In the genomic region with DNA sequence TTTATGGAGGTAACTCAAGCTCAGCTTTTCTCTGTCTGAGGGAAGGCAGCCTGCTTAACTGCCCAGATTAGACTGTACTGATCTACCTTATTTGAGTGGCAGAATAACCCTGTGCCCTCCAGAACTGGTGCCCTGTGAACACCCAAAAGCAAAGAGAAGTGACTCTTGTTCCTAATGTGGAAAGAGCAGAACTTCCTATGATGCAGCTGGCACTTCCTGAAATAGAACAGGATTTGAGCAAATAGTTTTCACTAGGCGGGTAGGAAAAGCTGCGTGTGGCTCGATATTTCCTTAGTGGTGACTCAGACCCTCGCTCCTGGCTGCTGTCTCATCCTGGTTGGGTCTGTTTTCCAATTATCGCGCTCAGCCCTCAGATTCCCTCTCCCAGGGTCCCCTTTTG, we compare ENCODE assay signal across 10 cellular contexts.
A peak's percentile ranks its signal among the peaks of the same experiment; 100 is the strongest.
DNase-seq lines count a peak whose midpoint lies in the region; ATAC-seq, FAIRE-seq and TF ChIP-seq lines count a peak whose summit lies in the region.
"Had no signal": no experiment of that assay in that cellular context is flagged by ENCODE, and none has a peak within 500 bp of the region (broad histone marks: within the 10 kb centered on the region; RNA-seq: fewer than 3 reads in every experiment).

No MANE protein-coding gene starts in this region.

- DNase-seq in A549 (ENCODE audit: low read depth in 1 of 2, low spot score in 1 of 2) (peak; percentile 68 to 79), LoVo (ENCODE audit: low spot score) (peak; percentile 36), dermis blood vessel endothelial cell (peak; percentile 96), mesendoderm (peak; percentile 47), NCI-H526 treated with DMSO at 0.1 percent for 48 hours (lab: John Stamatoyannopoulos, UW) (no peak), HuH-7.5 (ENCODE audit: low spot score) (no peak)
- DNase-seq in naive thymus-derived CD4-positive, alpha-beta T cell = no peak
- DNase-seq: activated CD4-positive, alpha-beta T cell treated with anti-CD3 and anti-CD28 coated beads, Interleukin-2, amount 50 U/mL, for 4 hours; NCI-H1694 had no signal

- no peaks in the 10 kb centered on the region for H3K36me3 Mint-ChIP-seq in naive thymus-derived CD4-positive, alpha-beta T cell

- no peak for FAIRE-seq in A549 (lab: Jason Lieb, UNC)

- WGBS in A549 (ENCODE audit: missing lambda C conversion rate) = under 1% methylated on average over 6 of the region's 6 CpGs
- no CpG with 5 or more reads among the region's 6 CpGs for WGBS in mesendoderm (ENCODE audit: extremely low coverage, insufficient coverage, low lambda C conversion rate)

- no peak overlapping the region for H2BK5ac ChIP-seq in mesendoderm (ENCODE audit: low read length)

- H3K4me3 ChIP-seq in A549 = no peak overlapping the region
- no peak overlapping the region for H3K4me3 ChIP-seq in mesendoderm (ENCODE audit: low read length)
- H3K4me3 ChIP-seq in naive thymus-derived CD4-positive, alpha-beta T cell (ENCODE audit: low read length) = no peak overlapping the region

- no peak for TF ChIP-seq RAD21 in A549 (conservative IDR thresholded peaks at IDR 0.05 in 1 of 2, IDR thresholded peaks at IDR 0.05 in 1 of 2)

- no peak overlapping the region for H4K5ac ChIP-seq in mesendoderm (ENCODE audit: low read length)

- POLR2A ChIA-PET in A549 (lab: Yijun Ruan, JAX) = interaction anchor here (0.9 kb wide), 1 partner anchor 12 kb away, joined by 3 read pairs; no protein-coding TSS in a partner anchor
- POLR2A ChIA-PET in naive thymus-derived CD4-positive, alpha-beta T cell (lab: Charles Lee) = no interaction called here

- CTCF ChIA-PET in A549 (lab: Yijun Ruan, JAX) = interaction anchor here (1.0 to 3.5 kb wide), 6 partner anchors 12 to 233 kb away, joined by 3 to 13 read pairs (median 4); no protein-coding TSS in a partner anchor
- CTCF ChIA-PET in naive thymus-derived CD4-positive, alpha-beta T cell (lab: Charles Lee) = no interaction called here

- ATAC-seq in A549 (peak; percentile 91), HG03442 (IDR thresholded peaks at IDR 0.05; ENCODE audit: unreplicated experiment) (no peak)
- ATAC-seq in naive thymus-derived CD4-positive, alpha-beta T cell = no peak

- no peak overlapping the region for H4K8ac ChIP-seq in mesendoderm (ENCODE audit: low read depth, low read length)

- TF ChIP-seq POLR2A in A549 (IDR thresholded peaks at IDR 0.05; ENCODE audit: low read length) = no peak

- H3K18ac ChIP-seq in mesendoderm (ENCODE audit: low read length) = no peak overlapping the region

- H3K79me2 ChIP-seq in mesendoderm (ENCODE audit: control insufficient read depth, insufficient read depth, low read length) = no peaks in the 10 kb centered on the region

- H3K4me1 ChIP-seq in A549 (peaks cover 18% of the 10 kb centered on the region), mesendoderm (ENCODE audit: control insufficient read depth, low read depth, low read length) (peaks cover 13% of the 10 kb centered on the region)
- no peaks in the 10 kb centered on the region for H3K4me1 ChIP-seq in naive thymus-derived CD4-positive, alpha-beta T cell (ENCODE audit: control insufficient read depth in 2 of 2, insufficient read depth in 2 of 2, low read length in 2 of 2)

- no peak overlapping the region for H3K4ac ChIP-seq in mesendoderm (ENCODE audit: low read depth, low read length)

- no peak overlapping the region for H3K4me3 Mint-ChIP-seq in naive thymus-derived CD4-positive, alpha-beta T cell

- no peak overlapping the region for H2BK120ac ChIP-seq in mesendoderm (ENCODE audit: low read depth, low read length)

- H3K23ac ChIP-seq in mesendoderm (ENCODE audit: low read length) = no peak overlapping the region

- H3K27ac Mint-ChIP-seq in naive thymus-derived CD4-positive, alpha-beta T cell = no peak overlapping the region

- no peaks in the 10 kb centered on the region for H3K9me3 ChIP-seq in A549
- H3K9me3 ChIP-seq in naive thymus-derived CD4-positive, alpha-beta T cell (ENCODE audit: control insufficient read depth in 2 of 3, low read length in 3 of 3) = no peaks in the 10 kb centered on the region

- H3K4me2 ChIP-seq in A549 (peak overlapping the region; percentile 61), mesendoderm (ENCODE audit: low read length) (no peak overlapping the region)

- peak overlapping the region; percentile 26 for H2AK5ac ChIP-seq in mesendoderm (ENCODE audit: low read length)

- H2BK15ac ChIP-seq in mesendoderm (replicated peaks; ENCODE audit: low read depth) = no peak overlapping the region

- no peak for TF ChIP-seq EP300 in A549 (IDR thresholded peaks at IDR 0.05)

- H3K9me3 Mint-ChIP-seq in naive thymus-derived CD4-positive, alpha-beta T cell = no peaks in the 10 kb centered on the region

- no peaks in the 10 kb centered on the region for H3K4me1 Mint-ChIP-seq in naive thymus-derived CD4-positive, alpha-beta T cell

- no peak for TF ChIP-seq CTCF in A549 (IDR thresholded peaks at IDR 0.05)

- no peaks in the 10 kb centered on the region for H3K79me1 ChIP-seq in mesendoderm (ENCODE audit: low read length)

- no peaks in the 10 kb centered on the region for H3K27me3 ChIP-seq in mesendoderm (ENCODE audit: insufficient read depth, low read length, poor library complexity)
- no peaks in the 10 kb centered on the region for H3K27me3 ChIP-seq in naive thymus-derived CD4-positive, alpha-beta T cell (ENCODE audit: control insufficient read depth in 2 of 2, insufficient read depth in 2 of 2, low read length in 2 of 2)

- peak overlapping the region; percentile 11 for H3K56ac ChIP-seq in mesendoderm (ENCODE audit: low read length)

- no peaks in the 10 kb centered on the region for H3K36me3 ChIP-seq in mesendoderm (ENCODE audit: control insufficient read depth, insufficient read depth, low read length)
- no peaks in the 10 kb centered on the region for H3K36me3 ChIP-seq in naive thymus-derived CD4-positive, alpha-beta T cell (ENCODE audit: control insufficient read depth in 2 of 3, insufficient read depth in 3 of 3, low read length in 3 of 3)

- peaks cover 0 to 20% (median 13%) of the 10 kb centered on the region in 5 donors for H3K27me3 Mint-ChIP-seq in naive thymus-derived CD4-positive, alpha-beta T cell

- intact Hi-C loops in naive thymus-derived CD4-positive, alpha-beta T cell (cut with micrococcal nuclease) = no loop called here

- no peak overlapping the region for H3K9ac ChIP-seq in mesendoderm (ENCODE audit: low read length)

- H3K27ac ChIP-seq in A549 (peak overlapping the region; percentile 56 to 81), mesendoderm (ENCODE audit: low read depth, low read length) (no peak overlapping the region)
- H3K27ac ChIP-seq in naive thymus-derived CD4-positive, alpha-beta T cell (ENCODE audit: low read depth, low read length) = no peak overlapping the region

TF ChIP-seq in A549, 52 proteins besides CTCF, POLR2A, EP300 and RAD21:
- TF ChIP-seq FOSL2 (IDR thresholded peaks at IDR 0.05) = no peak
- TF ChIP-seq FOSL2 (CRISPR knock-in tag; IDR thresholded peaks at IDR 0.05) = peak; percentile 84
- no peak for TF ChIP-seq GATA3 (IDR thresholded peaks at IDR 0.05; ENCODE audit: borderline replicate concordance)
- TF ChIP-seq JUNB (IDR thresholded peaks at IDR 0.05) = peak; percentile 25; the same call in 1 of the 2 replicates
TF ChIP-seq in A549: peak in this region for 2.

Comparison
In these comparisons a context has a peak if more than half of its experiments do, and no peak if none do; other contexts are left out.
1. ATAC-seq: peak in A549 (2 of 2); none in HG03442 (single experiment) and naive thymus-derived CD4-positive, alpha-beta T cell (single experiment).
2. DNase-seq: peak in A549 (2 of 2), LoVo (single experiment), dermis blood vessel endothelial cell (single experiment) and mesendoderm (single experiment); none in NCI-H526 treated with DMSO at 0.1 percent for 48 hours (single experiment), HuH-7.5 (single experiment) and naive thymus-derived CD4-positive, alpha-beta T cell (0 of 9).
3. H3K27ac ChIP-seq: peak in A549 (2 of 2); none in mesendoderm (single experiment) and naive thymus-derived CD4-positive, alpha-beta T cell (single experiment).